Comparison of ENCODE assay signal across 24 cellular contexts in the genomic region with DNA sequence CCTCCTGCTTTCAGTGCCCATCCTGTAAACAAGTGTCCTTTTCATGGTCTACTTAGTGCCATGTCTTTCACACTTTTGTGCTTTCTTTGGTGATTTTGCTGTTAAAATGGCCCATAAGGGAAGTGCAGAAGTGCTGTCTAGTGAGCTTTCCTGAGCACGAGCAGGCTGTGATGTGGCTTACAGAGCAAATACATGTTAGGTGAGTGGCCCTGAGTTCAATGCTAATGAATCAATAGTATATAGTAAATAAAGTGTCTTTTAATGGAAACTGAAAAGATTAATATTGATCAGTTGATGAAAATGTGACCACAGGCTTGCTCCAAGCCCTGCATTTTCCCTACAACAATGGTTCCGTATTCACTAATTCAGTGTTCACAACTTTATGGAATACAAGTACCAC. TPM values are rescaled to one million over a fixed set of nuclear protein-coding genes. Genes with fewer than 3 reads are reported as not detected.
DNase-seq lines count a peak whose midpoint lies in the region; ATAC-seq and TF ChIP-seq lines count a peak whose summit lies in the region.
"Had no signal": no experiment of that assay in that cellular context is flagged by ENCODE, and none has a peak within 500 bp of the region (broad histone marks: within the 10 kb centered on the region; RNA-seq: fewer than 3 reads in every experiment).

No MANE protein-coding gene starts in this region.

- H3K27ac ChIP-seq in KOPT-K1 (ENCODE audit: low read depth, low read length, poor library complexity, severe bottlenecking) = peak overlapping the region; percentile 46
- H3K27ac ChIP-seq in trophoblast cell (ENCODE audit: low read depth, low read length) = peak overlapping the region; percentile 95
- H3K27ac ChIP-seq in thyroid gland = peak overlapping the region in 2 of 3 donors; percentile 93 to 94
- no peak overlapping the region for H3K27ac ChIP-seq in osteoblast (ENCODE audit: low read depth, low read length)
- peak overlapping the region in 1 of 4 donors; percentile 13 for H3K27ac ChIP-seq in transverse colon

- no peak overlapping the region for H4K12ac ChIP-seq in trophoblast cell (ENCODE audit: low read depth, low read length)

- H3K23ac ChIP-seq in trophoblast cell (ENCODE audit: low read length) = no peak overlapping the region

- peak overlapping the region; percentile 76 for H3K4ac ChIP-seq in trophoblast cell (ENCODE audit: low read depth, low read length)

- peaks cover 19% of the 10 kb centered on the region for H3K36me3 Mint-ChIP-seq in endothelial cell (ENCODE audit: low read depth, unreplicated experiment)

- H3K9ac ChIP-seq in trophoblast cell (ENCODE audit: low read length) = no peak overlapping the region

- H4K20me1 ChIP-seq in osteoblast (ENCODE audit: insufficient read depth, low read length) = peaks cover 16% of the 10 kb centered on the region

- H3K27me3 ChIP-seq in trophoblast cell (ENCODE audit: insufficient read depth, low read length) (no peaks in the 10 kb centered on the region), thyroid gland (no peaks in the 10 kb centered on the region), osteoblast (ENCODE audit: insufficient read depth, low read length) (no peaks in the 10 kb centered on the region), transverse colon (peaks cover 7% of the 10 kb centered on the region)
- H3K27me3 ChIP-seq: Peyer's patch had no signal

- DNase-seq in endothelial cell (ENCODE audit: low spot score) (no peak), trophoblast cell (no peak), thyroid gland (no peak), osteoblast (ENCODE audit: insufficient read length, low spot score, missing footprints) (no peak), transverse colon (no peak)
- DNase-seq in NK-92 treated with Interleukin-12 subunit alpha and Interleukin-12 subunit beta, amount 100 ng/mL, for 24 hours (lab: John Stamatoyannopoulos, UW) = no peak
- DNase-seq: activated CD4-positive, alpha-beta memory T cell treated with anti-CD3 and anti-CD28 coated beads for 36 hours; activated CD4-positive, CD25-positive, alpha-beta regulatory T cell; activated CD8-positive, alpha-beta memory T cell treated with anti-CD3 and anti-CD28 coated beads, Interleukin-2, amount 50 U/mL, for 4 hours; activated naive CD4-positive, alpha-beta T cell treated with anti-CD3 and anti-CD28 coated beads, Interleukin-2, amount 50 U/mL, for 16 hours; anterior cingulate cortex; effector CD4-positive, alpha-beta T cell; NCI-H1092; NCI-H187; NCI-H526 treated with DMSO at 0.1 percent for 48 hours; nucleus accumbens; Peyer's patch; SIG-M5; small intestine; stimulated activated CD4-positive, alpha-beta T cell treated with anti-CD3 and anti-CD28 coated beads, Interleukin-1b, Interleukin-23, amount 100 ng/mL, for 48 hours had no signal

- no peaks in the 10 kb centered on the region for H3K9me3 Mint-ChIP-seq in endothelial cell (ENCODE audit: unreplicated experiment)
- H3K9me3 Mint-ChIP-seq: activated CD4-positive, alpha-beta memory T cell treated with anti-CD3 and anti-CD28 coated beads for 36 hours; activated T-helper 1 cell treated with anti-CD3 and anti-CD28 coated beads, Interleukin-12 subunit alpha, Interleukin-12 subunit beta, Interleukin-2, Interleukin-4 antibody, amounts not matched to agents 30 ng/mL and 10 ng/mL and 1 ng/mL, durations not matched to agents 14 hours and 24 hours and 36 hours; memory B cell had no signal

- H4K91ac ChIP-seq in trophoblast cell (ENCODE audit: low read depth, low read length) = peak overlapping the region; percentile 45

- peaks cover 78% of the 10 kb centered on the region for H3K4me1 Mint-ChIP-seq in endothelial cell (ENCODE audit: unreplicated experiment)

- H3K9me3 ChIP-seq in KOPT-K1 (ENCODE audit: insufficient read depth, low read length, poor library complexity, severe bottlenecking) = no peaks in the 10 kb centered on the region
- H3K9me3 ChIP-seq in trophoblast cell (ENCODE audit: insufficient read depth, low read depth, low read length) = no peaks in the 10 kb centered on the region
- no peaks in the 10 kb centered on the region for H3K9me3 ChIP-seq in thyroid gland
- H3K9me3 ChIP-seq in osteoblast (ENCODE audit: low read depth, low read length) = no peaks in the 10 kb centered on the region
- H3K9me3 ChIP-seq in transverse colon = no peaks in the 10 kb centered on the region
- H3K9me3 ChIP-seq: Peyer's patch had no signal

- H4K8ac ChIP-seq in trophoblast cell (ENCODE audit: low read depth, low read length) = peak overlapping the region; percentile 8

- H2BK12ac ChIP-seq in trophoblast cell (ENCODE audit: low read length) = peak overlapping the region; percentile 76

- no peak overlapping the region for H3K4me3 Mint-ChIP-seq in endothelial cell (ENCODE audit: unreplicated experiment)
- H3K4me3 Mint-ChIP-seq: activated CD4-positive, alpha-beta memory T cell treated with anti-CD3 and anti-CD28 coated beads for 36 hours; activated T-helper 1 cell treated with anti-CD3 and anti-CD28 coated beads, Interleukin-12 subunit alpha, Interleukin-12 subunit beta, Interleukin-2, Interleukin-4 antibody, amounts not matched to agents 30 ng/mL and 10 ng/mL and 1 ng/mL, durations not matched to agents 14 hours and 24 hours and 36 hours; memory B cell had no signal

- peak overlapping the region; percentile 67 for H2AK5ac ChIP-seq in trophoblast cell (ENCODE audit: low read length)

- peak overlapping the region; percentile 67 for H2BK120ac ChIP-seq in trophoblast cell (ENCODE audit: insufficient read depth, low read length, poor library complexity)

- TF ChIP-seq EP300 in transverse colon (IDR thresholded peaks at IDR 0.05; ENCODE audit: low read depth) = no peak

- H2BK5ac ChIP-seq in trophoblast cell (ENCODE audit: low read depth, low read length, poor library complexity) = peak overlapping the region; percentile 63

- H3K79me2 ChIP-seq in trophoblast cell (ENCODE audit: control insufficient read depth, insufficient read depth, low read length, poor library complexity) (peaks cover 33% of the 10 kb centered on the region), osteoblast (ENCODE audit: insufficient read depth, low read length) (peaks cover 79% of the 10 kb centered on the region)

- no peaks in the 10 kb centered on the region for H3K36me3 ChIP-seq in KOPT-K1 (ENCODE audit: insufficient read depth, low read length)
- peaks cover 32 to 42% of the 10 kb centered on the region in 2 experiments for H3K36me3 ChIP-seq in trophoblast cell (ENCODE audit: control insufficient read depth in 1 of 2, insufficient read depth in 2 of 2, low read length in 2 of 2)
- H3K36me3 ChIP-seq in thyroid gland = no peaks in the 10 kb centered on the region
- H3K36me3 ChIP-seq in osteoblast (ENCODE audit: insufficient read depth, low read length) = peaks cover 25% of the 10 kb centered on the region
- no peaks in the 10 kb centered on the region for H3K36me3 ChIP-seq in transverse colon
- H3K36me3 ChIP-seq: Peyer's patch had no signal

- H3K14ac ChIP-seq in trophoblast cell (ENCODE audit: low read length) = peak overlapping the region; percentile 59

- TF ChIP-seq POLR2A in thyroid gland (IDR thresholded peaks at IDR 0.05) (no peak), transverse colon (IDR thresholded peaks at IDR 0.05) (no peak)

- peak overlapping the region; percentile 80 for H3K18ac ChIP-seq in trophoblast cell (ENCODE audit: low read length)

- no CpG with 5 or more reads among the region's 2 CpGs for WGBS in trophoblast cell (ENCODE audit: extremely low coverage, insufficient coverage, insufficient read length)
- WGBS in thyroid gland, 2 donors = 94 to 96% methylated on average over 2 of the region's 2 CpGs
- 81 to 95% methylated on average over 2 of the region's 2 CpGs for WGBS in transverse colon (ENCODE audit: low coverage in 1 of 2), 2 donors

- TF ChIP-seq CTCF in endothelial cell (IDR thresholded peaks at IDR 0.05; ENCODE audit: unreplicated experiment) = no peak
- TF ChIP-seq CTCF in thyroid gland (IDR thresholded peaks at IDR 0.05) = no peak
- no peak for TF ChIP-seq CTCF in osteoblast (IDR thresholded peaks at IDR 0.05; ENCODE audit: extremely low read depth, low read depth, low read length)
- TF ChIP-seq CTCF in transverse colon (IDR thresholded peaks at IDR 0.05) = no peak

- ATAC-seq in GM21515 (IDR thresholded peaks at IDR 0.05; ENCODE audit: unreplicated experiment) = no peak

- intact Hi-C loops in thyroid gland (cut with DNase I) = no loop called here
- intact Hi-C loops in transverse colon (cut with DNase I; ENCODE audit: low total_unique reads) = no loop called here

- H2AFZ ChIP-seq in trophoblast cell (ENCODE audit: insufficient read depth, low read length, poor library complexity) = no peak overlapping the region
- no peak overlapping the region for H2AFZ ChIP-seq in osteoblast (ENCODE audit: low read length)

- H3K4me3 ChIP-seq in trophoblast cell (ENCODE audit: low read depth, low read length) (no peak overlapping the region), thyroid gland (replicated peaks in 1 of 3) (no peak overlapping the region), osteoblast (ENCODE audit: insufficient read depth, low read length) (no peak overlapping the region), transverse colon (no peak overlapping the region)
- H3K4me3 ChIP-seq: Peyer's patch had no signal

- peaks cover 46% of the 10 kb centered on the region for H3K79me1 ChIP-seq in trophoblast cell (ENCODE audit: low read length)

- H3K27ac Mint-ChIP-seq in endothelial cell (ENCODE audit: unreplicated experiment) = peak overlapping the region; percentile 67
- H3K27ac Mint-ChIP-seq: activated CD4-positive, alpha-beta memory T cell treated with anti-CD3 and anti-CD28 coated beads for 36 hours; activated T-helper 1 cell treated with anti-CD3 and anti-CD28 coated beads, Interleukin-12 subunit alpha, Interleukin-12 subunit beta, Interleukin-2, Interleukin-4 antibody, amounts not matched to agents 30 ng/mL and 10 ng/mL and 1 ng/mL, durations not matched to agents 14 hours and 24 hours and 36 hours had no signal

- in situ Hi-C loops in transverse colon (cut with MboI; ENCODE audit: low pct_ligation_motif_present in 1 of 4, low pct_unique_long_range_greater_than_20kb in 1 of 4, low sequenced_read_pairs in 3 of 4) = no loop called here

- no peak overlapping the region for H3K4me2 ChIP-seq in trophoblast cell (ENCODE audit: low read length)
- H3K4me2 ChIP-seq in osteoblast (ENCODE audit: insufficient read depth, low read length) = no peak overlapping the region

- peaks cover 46 to 56% of the 10 kb centered on the region in 2 experiments for H3K4me1 ChIP-seq in trophoblast cell (ENCODE audit: control insufficient read depth in 1 of 2, insufficient read depth in 2 of 2, low read length in 2 of 2)
- H3K4me1 ChIP-seq in thyroid gland = peaks cover 53 to 82% of the 10 kb centered on the region in 2 donors
- peaks cover 60% of the 10 kb centered on the region for H3K4me1 ChIP-seq in osteoblast (ENCODE audit: insufficient read depth, low read length)
- H3K4me1 ChIP-seq in transverse colon = peaks cover 6 to 17% (median 11%) of the 10 kb centered on the region in 4 donors

- H3K27me3 Mint-ChIP-seq in endothelial cell (ENCODE audit: unreplicated experiment) = peaks cover 4% of the 10 kb centered on the region
- H3K27me3 Mint-ChIP-seq: activated CD4-positive, alpha-beta memory T cell treated with anti-CD3 and anti-CD28 coated beads for 36 hours; memory B cell had no signal

RNA-seq across cellular contexts. Expression of gene SH3BP5, which starts 5.7 kb away (rescaled TPM):
- 41.1 TPM for total RNA-seq in endothelial cell (ENCODE audit: unreplicated experiment)
- polyA plus RNA-seq in trophoblast cell (2013) = 163 and 169 TPM in 2 replicates
- total RNA-seq in thyroid gland = 10 to 100 TPM; 60.2 to 90.4 (median 82.0) TPM
- total RNA-seq in osteoblast = 65.4 and 67.3 TPM in 2 replicates
- total RNA-seq in transverse colon = 10 to 100 TPM in 3 of 4 donors, 1 to 10 TPM in 1; 7.5 to 32.4 (median 15.8) TPM
